ENCODE assay signal across 23 cellular contexts in genomic region chr10:114556236-114557122, GRCh38.
"Had no signal": no experiment of that assay in that cellular context is flagged by ENCODE, and none has a peak within 500 bp of the region (broad histone marks: within the 10 kb centered on the region; RNA-seq: fewer than 3 reads in every experiment).

No MANE protein-coding gene starts in this region.

- H3K27me3 Mint-ChIP-seq: central memory CD8-positive, alpha-beta T cell; naive thymus-derived CD8-positive, alpha-beta T cell had no signal

- H3K4me1 Mint-ChIP-seq: central memory CD8-positive, alpha-beta T cell; endodermal cell; naive thymus-derived CD8-positive, alpha-beta T cell had no signal

- H3K4me3 ChIP-seq: colonic mucosa, mucosa of descending colon, ovary, sigmoid colon, tibial artery had no signal

- H3K9me3 ChIP-seq: colonic mucosa, ovary, tibial artery had no signal

- H3K36me3 ChIP-seq: brain microvascular endothelial cell, colonic mucosa, ovary, sigmoid colon, tibial artery had no signal

- H3K9me3 Mint-ChIP-seq: central memory CD8-positive, alpha-beta T cell had no signal

- H3K27ac ChIP-seq: brain microvascular endothelial cell, colonic mucosa, sigmoid colon, tibial artery, VCaP had no signal

- DNase-seq: activated CD4-positive, alpha-beta T cell treated with anti-CD3 and anti-CD28 coated beads, Interleukin-2, amount 50 U/mL, for 1 hour; activated CD4-positive, CD25-positive, alpha-beta regulatory T cell treated with anti-CD3 and anti-CD28 coated beads, Interleukin-2, amount 50 U/mL, for 72 hours; activated CD8-positive, alpha-beta memory T cell treated with anti-CD3 and anti-CD28 coated beads for 24 hours; activated CD8-positive, alpha-beta memory T cell treated with anti-CD3 and anti-CD28 coated beads, Interleukin-2, amount 50 U/mL, for 48 hours; activated effector memory CD4-positive, alpha-beta T cell treated with anti-CD3 and anti-CD28 coated beads, Interleukin-2, amount 50 U/mL, for 16 hours; activated naive CD4-positive, alpha-beta T cell treated with anti-CD3 and anti-CD28 coated beads, Interleukin-2, amount 50 U/mL, for 16 hours; activated T-cell treated with anti-CD3 and anti-CD28 coated beads, Interleukin-2, amount 50 U/mL, for 48 hours; aorta; brain microvascular endothelial cell; colonic mucosa; endodermal cell; foreskin melanocyte; mucosa of descending colon; naive thymus-derived CD8-positive, alpha-beta T cell; ovary; sigmoid colon; stimulated activated CD8-positive, alpha-beta memory T cell treated with anti-CD3 and anti-CD28 coated beads, Interleukin-4, amount 100 ng/mL, for 48 hours; stimulated activated naive CD4-positive, alpha-beta T cell treated with Interleukin-2 at 50 U/mL for 16 hours; tibial artery had no signal

- H3K27ac Mint-ChIP-seq: endodermal cell; naive thymus-derived CD8-positive, alpha-beta T cell; T-helper 1 cell treated with Interleukin-12 subunit alpha and Interleukin-12 subunit beta and Interleukin-4 antibody, amounts not matched to agents 30 μg/mL and 1 μg/mL, for 36 hours had no signal

- ATAC-seq: mucosa of descending colon; naive thymus-derived CD8-positive, alpha-beta T cell had no signal

- H3K4me3 Mint-ChIP-seq: central memory CD8-positive, alpha-beta T cell; endodermal cell; naive thymus-derived CD8-positive, alpha-beta T cell; T-helper 1 cell treated with Interleukin-12 subunit alpha and Interleukin-12 subunit beta and Interleukin-4 antibody, amounts not matched to agents 30 μg/mL and 1 μg/mL, for 36 hours had no signal

- H3K4me1 ChIP-seq: colonic mucosa had no signal

- FAIRE-seq: urothelium cell line had no signal
